ENCODE assay signal across 10 cellular contexts in the genomic region with DNA sequence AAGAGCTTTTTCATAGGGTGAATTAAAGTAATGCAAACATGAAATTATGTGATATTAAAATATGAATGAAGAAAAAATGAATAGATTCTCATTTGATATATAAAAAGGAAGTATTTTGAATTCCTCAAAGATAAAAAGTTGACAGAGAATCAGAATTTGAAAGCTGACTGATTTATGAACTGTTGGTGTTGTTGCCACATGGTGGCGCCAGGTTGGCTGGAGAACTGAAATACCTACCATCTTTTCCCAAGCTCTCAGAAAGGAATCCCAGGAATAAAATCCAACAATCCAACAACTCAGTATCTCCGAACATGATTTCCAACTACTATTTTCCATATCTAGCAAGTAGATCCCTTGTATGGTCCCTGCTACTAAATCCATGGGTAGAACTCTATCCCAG. TPM values are rescaled to one million over a fixed set of nuclear protein-coding genes. Genes with fewer than 3 reads are reported as not detected.
DNase-seq lines count a peak whose midpoint lies in the region; ATAC-seq and TF ChIP-seq lines count a peak whose summit lies in the region.
"Had no signal": no experiment of that assay in that cellular context is flagged by ENCODE, and none has a peak within 500 bp of the region (broad histone marks: within the 10 kb centered on the region; RNA-seq: fewer than 3 reads in every experiment).

No MANE protein-coding gene starts in this region.

- peaks cover 48% of the 10 kb centered on the region for H3K27me3 Mint-ChIP-seq in WTC11 (ENCODE audit: low read depth)

- TF ChIP-seq CTCF in GM13977 (IDR thresholded peaks at IDR 0.05; ENCODE audit: extremely low read depth, insufficient read depth, missing control alignments) (peak; percentile 33), WTC11 (IDR thresholded peaks at IDR 0.05) (peak; percentile 37; the same call in 1 of the 2 replicates)

- H3K4me1 Mint-ChIP-seq in WTC11: peaks cover 26% of the 10 kb centered on the region

- no peaks in the 10 kb centered on the region for H3K9me3 Mint-ChIP-seq in WTC11
- H3K9me3 Mint-ChIP-seq: central memory CD8-positive, alpha-beta T cell had no signal

- H3K36me3 Mint-ChIP-seq in WTC11: no peaks in the 10 kb centered on the region

- DNase-seq in Ammon's horn (ENCODE audit: low spot score) (peak; percentile 27), GM13977 (ENCODE audit: low spot score) (no peak), WTC11 (ENCODE audit: low spot score) (peak; percentile 49), kidney glomerular epithelial cell (lab: John Stamatoyannopoulos, UW) (peak; percentile 24), GM19238 (ENCODE audit: insufficient read length, low spot score) (no peak), NAMALWA (ENCODE audit: low spot score) (no peak), NCI-H774 (lab: John Stamatoyannopoulos, UW) (no peak)
- no peak for DNase-seq in activated CD4-positive, alpha-beta T cell treated with anti-CD3 and anti-CD28 coated beads, Interleukin-2, amount 50 U/mL, for 4 hours
- DNase-seq: stimulated activated CD4-positive, alpha-beta T cell treated with anti-CD3 and anti-CD28 coated beads, Interleukin-1b, Interleukin-23, amount 100 ng/mL, for 48 hours had no signal

- CTCF ChIA-PET in WTC11 (lab: Charles Lee): interaction anchor here (0.6 to 3.0 kb wide), 20 partner anchors 10 to 620 kb away, joined by 3 to 23 read pairs (median 3); no protein-coding TSS in a partner anchor

- ATAC-seq in WTC11: no peak

- no peak overlapping the region for H3K27ac Mint-ChIP-seq in WTC11

- POLR2A ChIA-PET in WTC11 (lab: Charles Lee): no interaction called here

- in situ Hi-C loops in GM13977 (cut with MboI; ENCODE audit: low pct_unique_long_range_greater_than_20kb, low sequenced_read_pairs, unreplicated experiment): no loop called here

- H3K4me3 Mint-ChIP-seq in WTC11: no peak overlapping the region
- H3K4me3 Mint-ChIP-seq: central memory CD8-positive, alpha-beta T cell had no signal

TF ChIP-seq in WTC11, 78 proteins besides CTCF, POLR2A, EP300 and RAD21:
- TF ChIP-seq, protein P1, sequence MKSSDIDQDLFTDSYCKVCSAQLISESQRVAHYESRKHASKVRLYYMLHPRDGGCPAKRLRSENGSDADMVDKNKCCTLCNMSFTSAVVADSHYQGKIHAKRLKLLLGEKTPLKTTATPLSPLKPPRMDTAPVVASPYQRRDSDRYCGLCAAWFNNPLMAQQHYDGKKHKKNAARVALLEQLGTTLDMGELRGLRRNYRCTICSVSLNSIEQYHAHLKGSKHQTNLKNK (CRISPR knock-in tag; IDR thresholded peaks at IDR 0.05): no peak
TF ChIP-seq in WTC11: peak in this region for 0.

RNA-seq across cellular contexts. Expression of a gene that starts 3.1 kb away (rescaled TPM):
- total RNA-seq in WTC11 (2021): 1.6 to 2.1 TPM (median 2.1 TPM) in 3 replicates

Comparison
In these comparisons a context has a peak if more than half of its experiments do, and no peak if none do; other contexts are left out.
1. DNase-seq: peak in Ammon's horn (single experiment), WTC11 (single experiment) and kidney glomerular epithelial cell (single experiment); none in GM13977 (single experiment), activated CD4-positive, alpha-beta T cell treated with anti-CD3 and anti-CD28 coated beads, Interleukin-2, amount 50 U/mL, for 4 hours (0 of 2), GM19238 (single experiment), NAMALWA (single experiment) and NCI-H774 (single experiment).